14 cellular contexts compared by ENCODE assay signal in the genomic region with DNA sequence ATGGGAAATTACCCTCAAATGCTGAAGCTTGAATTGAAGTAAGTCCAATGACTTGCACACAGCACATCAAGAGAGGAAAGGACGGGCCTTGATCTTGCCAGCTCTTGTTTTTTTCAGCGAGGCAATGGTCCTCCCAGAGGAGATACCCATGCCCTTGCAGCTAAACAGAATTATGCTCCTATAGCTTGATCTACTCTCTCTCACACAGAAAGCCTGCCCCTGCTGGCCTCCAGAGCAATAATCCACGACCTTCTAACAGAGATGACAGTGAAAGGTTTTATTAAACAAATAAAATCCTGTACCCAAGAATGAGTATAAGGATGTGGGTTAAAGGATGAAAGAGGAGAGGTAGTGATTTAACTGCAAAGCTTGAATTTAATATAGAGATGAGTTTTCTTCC.
DNase-seq lines count a peak whose midpoint lies in the region; ATAC-seq, FAIRE-seq and TF ChIP-seq lines count a peak whose summit lies in the region.
"Had no signal": no experiment of that assay in that cellular context is flagged by ENCODE, and none has a peak within 500 bp of the region (broad histone marks: within the 10 kb centered on the region; RNA-seq: fewer than 3 reads in every experiment).

No MANE protein-coding gene starts in this region.

- H3K36me3 ChIP-seq in iPS DF 6.9 (ENCODE audit: control insufficient read depth, insufficient read depth, low read length) (no peaks in the 10 kb centered on the region), sigmoid colon (no peaks in the 10 kb centered on the region)
- H3K36me3 ChIP-seq: left lung, SJCRH30 had no signal

- no peak for TF ChIP-seq EP300 in sigmoid colon (IDR thresholded peaks at IDR 0.05)

- H3K27ac Mint-ChIP-seq in activated naive CD8-positive, alpha-beta T cell treated with anti-CD3 and anti-CD28 coated beads for 36 hours = no peak overlapping the region

- H3K36me3 Mint-ChIP-seq in activated naive CD8-positive, alpha-beta T cell treated with anti-CD3 and anti-CD28 coated beads for 36 hours = no peaks in the 10 kb centered on the region

- ATAC-seq in GM21390 (IDR thresholded peaks at IDR 0.05; ENCODE audit: unreplicated experiment) (peak; percentile 73), GM19324 (IDR thresholded peaks at IDR 0.05; ENCODE audit: low FRiP score, unreplicated experiment) (no peak)
- ATAC-seq: left lung, psoas muscle had no signal

- peak; percentile 18 for TF ChIP-seq CTCF in D721Med (IDR thresholded peaks at IDR 0.05; ENCODE audit: insufficient read depth, missing control alignments)
- peak; percentile 15 for TF ChIP-seq CTCF in NB4 (IDR thresholded peaks at IDR 0.05; ENCODE audit: low read depth, low read length)
- TF ChIP-seq CTCF in sigmoid colon (IDR thresholded peaks at IDR 0.05) = no peak

- no peaks in the 10 kb centered on the region for H3K4me1 ChIP-seq in iPS DF 6.9 (ENCODE audit: control insufficient read depth, insufficient read depth, low read length)
- H3K4me1 ChIP-seq in sigmoid colon = no peaks in the 10 kb centered on the region
- H3K4me1 ChIP-seq: left lung, psoas muscle, SJCRH30 had no signal

- FAIRE-seq in D721Med (lab: Jason Lieb, UNC) = no peak

- H3K9me3 Mint-ChIP-seq in activated naive CD8-positive, alpha-beta T cell treated with anti-CD3 and anti-CD28 coated beads for 36 hours = peaks cover 24% of the 10 kb centered on the region

- intact Hi-C loops in sigmoid colon (cut with DNase I) = no loop called here

- peaks cover 8% of the 10 kb centered on the region for H3K27me3 Mint-ChIP-seq in activated naive CD8-positive, alpha-beta T cell treated with anti-CD3 and anti-CD28 coated beads for 36 hours

- H3K27ac ChIP-seq in iPS DF 6.9 (ENCODE audit: low read length) (no peak overlapping the region), sigmoid colon (no peak overlapping the region)
- H3K27ac ChIP-seq: epithelial cell of prostate, left lung, psoas muscle, SJCRH30 had no signal

- DNase-seq in D721Med (ENCODE audit: insufficient read length, low spot score) (no peak), NB4 (ENCODE audit: low read depth) (peak; percentile 17), iPS DF 6.9 (ENCODE audit: low read depth, low spot score) (peak; percentile 2), sigmoid colon (no peak), hippocampal formation (lab: John Stamatoyannopoulos, UW) (no peak)
- no peak for DNase-seq in activated naive CD8-positive, alpha-beta T cell treated with anti-CD3 and anti-CD28 coated beads for 36 hours
- DNase-seq: amygdala, left lung, NCI-H187, psoas muscle, SJCRH30 had no signal

- H3K4me3 Mint-ChIP-seq in activated naive CD8-positive, alpha-beta T cell treated with anti-CD3 and anti-CD28 coated beads for 36 hours = no peak overlapping the region

- WGBS in iPS DF 6.9 (ENCODE audit: insufficient coverage, insufficient read length) = no CpG with 5 or more reads among the region's 3 CpGs
- WGBS in sigmoid colon, 2 donors = 48 to 55% methylated on average over 3 of the region's 3 CpGs

- no peaks in the 10 kb centered on the region for H3K27me3 ChIP-seq in iPS DF 6.9 (ENCODE audit: control insufficient read depth, insufficient read depth, low read length)
- H3K27me3 ChIP-seq in sigmoid colon = no peaks in the 10 kb centered on the region
- H3K27me3 ChIP-seq: left lung had no signal

- H3K4me3 ChIP-seq in NB4 (ENCODE audit: low read depth, low read length) (no peak overlapping the region), iPS DF 6.9 (ENCODE audit: low read length) (no peak overlapping the region), sigmoid colon (no peak overlapping the region)
- H3K4me3 ChIP-seq: left lung, psoas muscle, SJCRH30 had no signal

- no peaks in the 10 kb centered on the region for H3K4me1 Mint-ChIP-seq in activated naive CD8-positive, alpha-beta T cell treated with anti-CD3 and anti-CD28 coated beads for 36 hours

- H3K9me3 ChIP-seq in iPS DF 6.9 (ENCODE audit: control insufficient read depth, insufficient read depth, low read length) (no peaks in the 10 kb centered on the region; the same call in 1 of the 2 replicates), sigmoid colon (peaks cover 0 to 9% (median 3%) of the 10 kb centered on the region in 4 donors)
- H3K9me3 ChIP-seq: psoas muscle, SJCRH30 had no signal

- TF ChIP-seq POLR2A in NB4 (IDR thresholded peaks at IDR 0.05; ENCODE audit: extremely low read depth, insufficient read length) (no peak), sigmoid colon (IDR thresholded peaks at IDR 0.05) (no peak)

Comparison
In these comparisons a context has a peak if more than half of its experiments do, and no peak if none do; other contexts are left out.
1. DNase-seq: peak in NB4 (single experiment) and iPS DF 6.9 (single experiment); none in D721Med (single experiment), activated naive CD8-positive, alpha-beta T cell treated with anti-CD3 and anti-CD28 coated beads for 36 hours (single experiment), sigmoid colon (single experiment) and hippocampal formation (0 of 2).
2. CTCF ChIP-seq: peak in D721Med (single experiment) and NB4 (single experiment); none in sigmoid colon (0 of 4).